Comparison of ENCODE assay signal across 9 cellular contexts in the genomic region with DNA sequence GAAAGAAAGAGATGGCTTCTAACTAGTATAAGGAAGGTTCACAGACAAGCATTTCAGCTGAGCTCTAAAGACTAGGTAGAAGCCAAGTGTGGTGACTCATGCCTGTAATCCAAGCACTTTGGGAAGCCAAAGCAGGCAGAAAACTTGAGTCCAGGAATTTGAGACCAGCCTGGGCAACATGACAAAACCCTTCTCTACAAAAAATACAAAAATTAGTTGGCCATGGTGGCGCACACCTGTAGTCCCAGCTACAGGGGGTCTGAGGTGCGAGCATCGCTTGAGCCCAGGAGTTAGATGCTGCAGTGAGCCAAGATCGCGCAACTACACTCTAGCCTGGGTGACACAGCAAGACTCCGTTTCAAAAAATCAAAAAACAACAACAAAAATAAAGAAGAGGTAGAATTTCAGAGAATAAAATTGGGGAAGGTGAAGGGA. TPM values are rescaled to one million over a fixed set of nuclear protein-coding genes. Genes with fewer than 3 reads are reported as not detected.
A peak's percentile ranks its signal among the peaks of the same experiment; 100 is the strongest.
DNase-seq lines count a peak whose midpoint lies in the region; ATAC-seq and TF ChIP-seq lines count a peak whose summit lies in the region.
"Had no signal": no experiment of that assay in that cellular context is flagged by ENCODE, and none has a peak within 500 bp of the region (broad histone marks: within the 10 kb centered on the region; RNA-seq: fewer than 3 reads in every experiment).

No MANE protein-coding gene starts in this region.

- H3K27ac ChIP-seq in heart right ventricle (peak overlapping the region in 2 of 10 donors; percentile 33 to 45), upper lobe of left lung (peak overlapping the region in 1 of 4 donors; percentile 9)

- TF ChIP-seq POLR2A in upper lobe of left lung (IDR thresholded peaks at IDR 0.05), result no peak

- no peaks in the 10 kb centered on the region for H3K27me3 ChIP-seq in adipocyte (replicated peaks; ENCODE audit: control insufficient read depth, insufficient read depth, low read length)
- no peaks in the 10 kb centered on the region for H3K27me3 ChIP-seq in heart right ventricle
- no peaks in the 10 kb centered on the region for H3K27me3 ChIP-seq in upper lobe of left lung

- no peak for TF ChIP-seq EP300 in upper lobe of left lung (IDR thresholded peaks at IDR 0.05)

- peaks cover 4% of the 10 kb centered on the region for H3K36me3 ChIP-seq in adipocyte (ENCODE audit: control insufficient read depth, insufficient read depth, low read length, severe bottlenecking)
- peaks cover 0 to 7% (median 0%) of the 10 kb centered on the region in 9 donors for H3K36me3 ChIP-seq in heart right ventricle
- H3K36me3 ChIP-seq in upper lobe of left lung, result no peaks in the 10 kb centered on the region

- DNase-seq in NCI-H2107 treated with DMSO at 0.1 percent for 48 hours (lab: John Stamatoyannopoulos, UW; ENCODE audit: unreplicated experiment) (peak; percentile 54), NCI-H2107 (lab: John Stamatoyannopoulos, UW) (no peak), adipocyte (ENCODE audit: low read depth) (peak; percentile 87), heart right ventricle (peak in 1 of 2 donors; percentile 9), upper lobe of left lung (peak in 1 of 2 donors; percentile 66)
- no peak for DNase-seq in stimulated activated CD4-positive, alpha-beta T cell treated with anti-CD3 and anti-CD28 coated beads, Interleukin-4, amount 100 ng/mL, for 24 hours
- no peak for DNase-seq in activated naive CD4-positive, alpha-beta T cell (lab: John Stamatoyannopoulos, UW)
- DNase-seq: activated T-cell treated with anti-CD3 and anti-CD28 coated beads, Interleukin-2, amount 50 U/mL, for 72 hours had no signal

- TF ChIP-seq CTCF in heart right ventricle (IDR thresholded peaks at IDR 0.05) (no peak), upper lobe of left lung (IDR thresholded peaks at IDR 0.05) (no peak)

- no peak overlapping the region for H3K9ac ChIP-seq in adipocyte (ENCODE audit: low read length)

- H3K9me3 ChIP-seq in adipocyte (ENCODE audit: control insufficient read depth, low read length) (no peaks in the 10 kb centered on the region), heart right ventricle (no peaks in the 10 kb centered on the region), upper lobe of left lung (no peaks in the 10 kb centered on the region)

- ATAC-seq in heart right ventricle (peak in 6 of 8 donors; percentile 57 to 82 (median 72)), upper lobe of left lung (ENCODE audit: low FRiP score in 2 of 2) (peak; percentile 67 to 79), GM18870 (IDR thresholded peaks at IDR 0.05; ENCODE audit: unreplicated experiment) (no peak)
- ATAC-seq: activated T-cell treated with anti-CD3 and anti-CD28 coated beads, Interleukin-2, amount 50 U/mL, for 72 hours had no signal

- H3K4me1 ChIP-seq in adipocyte (ENCODE audit: control insufficient read depth, insufficient read depth, low read length) (peaks cover 33% of the 10 kb centered on the region), heart right ventricle (peaks cover 0 to 46% (median 24%) of the 10 kb centered on the region in 9 donors), upper lobe of left lung (peaks cover 5 to 42% (median 14%) of the 10 kb centered on the region in 4 donors)

- intact Hi-C loops in heart right ventricle (cut with DNase I), result no loop called here

- WGBS in heart right ventricle, 2 donors, result 95% methylated on average over 6 of the region's 6 CpGs
- 88 to 95% methylated on average over 6 of the region's 6 CpGs for WGBS in upper lobe of left lung, 2 donors

- H3K4me3 ChIP-seq in adipocyte (ENCODE audit: low read length), result no peak overlapping the region
- no peak overlapping the region for H3K4me3 ChIP-seq in heart right ventricle
- no peak overlapping the region for H3K4me3 ChIP-seq in upper lobe of left lung

RNA-seq across cellular contexts. Expression of gene FBXO42, which starts 27.8 kb away (rescaled TPM):
- total RNA-seq in heart right ventricle (10 to 100 TPM; 17.3 to 26.6 (median 21.4) TPM), upper lobe of left lung (10 to 100 TPM; 20.8 to 41.9 (median 24.0) TPM)
- 10 to 100 TPM; 12.4 to 14.8 TPM for polyA plus RNA-seq in heart right ventricle

RNA-seq across cellular contexts. Expression of gene SZRD1, which starts 42.6 kb away (rescaled TPM):
- total RNA-seq in heart right ventricle, result 100 to 1,000 TPM in 6 of 10 donors, 10 to 100 TPM in 4; 87.1 to 131 (median 102) TPM
- polyA plus RNA-seq in heart right ventricle, result 100 to 1,000 TPM in 1 of 2 donors, 10 to 100 TPM in 1; 37.8 to 111 TPM
- total RNA-seq in upper lobe of left lung, result 100 to 1,000 TPM in 2 of 6 donors, 10 to 100 TPM in 4; 30.4 to 136 (median 58.3) TPM

Comparison
In these comparisons a context has a peak if more than half of its experiments do, and no peak if none do; other contexts are left out.
1. DNase-seq: peak in NCI-H2107 treated with DMSO at 0.1 percent for 48 hours (single experiment) and adipocyte (single experiment); none in NCI-H2107 (single experiment), stimulated activated CD4-positive, alpha-beta T cell treated with anti-CD3 and anti-CD28 coated beads, Interleukin-4, amount 100 ng/mL, for 24 hours (single experiment) and activated naive CD4-positive, alpha-beta T cell (0 of 4).